8 cellular contexts compared by ENCODE assay signal in the genomic region with DNA sequence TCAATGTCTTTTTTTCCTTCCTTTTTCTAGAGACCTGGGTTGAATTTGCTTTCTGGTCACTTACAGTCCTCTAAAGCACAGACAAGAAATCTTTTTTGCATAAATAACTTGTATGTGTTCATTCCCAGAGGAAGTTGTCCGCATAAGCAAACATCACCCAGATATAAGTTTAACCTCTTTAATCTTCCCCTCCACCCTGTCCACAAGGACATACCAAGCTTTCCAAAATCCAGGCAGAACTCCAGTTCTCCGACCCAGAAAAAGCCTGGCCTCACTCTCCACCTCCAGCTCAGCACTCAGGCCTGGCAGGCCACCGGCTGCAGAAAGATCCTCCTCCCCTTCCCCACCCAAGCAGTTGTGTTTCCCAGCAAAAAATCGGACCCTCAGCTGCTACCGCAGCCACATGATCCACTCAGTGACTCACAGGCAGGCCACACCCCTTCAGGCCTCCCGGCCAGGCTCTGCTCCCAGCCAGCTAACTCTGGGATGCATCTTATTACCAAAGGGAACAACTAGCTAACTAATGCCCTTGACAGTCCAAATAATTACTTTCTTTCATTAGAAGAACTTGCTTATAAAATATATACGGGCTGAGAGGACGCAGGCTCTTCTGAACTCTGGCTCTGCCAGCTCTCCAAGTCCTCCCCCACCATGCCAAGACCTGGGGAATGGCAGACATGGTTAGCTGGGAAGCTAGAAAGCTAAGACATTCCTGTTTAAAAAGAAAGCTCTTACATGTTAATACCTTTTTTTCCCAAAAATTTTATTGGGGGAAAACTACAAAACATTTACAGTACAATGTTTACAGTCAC. TPM values are rescaled to one million over a fixed set of nuclear protein-coding genes. Genes with fewer than 3 reads are reported as not detected.
DNase-seq lines count a peak whose midpoint lies in the region; ATAC-seq and TF ChIP-seq lines count a peak whose summit lies in the region.

No MANE protein-coding gene starts in this region.

- POLR2A ChIA-PET in CD4-positive, alpha-beta memory T cell (lab: Charles Lee; ENCODE audit: partially characterized antibody), result interaction anchor here (0.7 to 46.5 kb wide), 13 partner anchors 1 to 1115 kb away, joined by 3 to 6960 read pairs (median 7); partner anchors contain the start of gene ZFP36L2
- POLR2A ChIA-PET in activated naive CD8-positive, alpha-beta T cell treated with anti-CD3 and anti-CD28 coated beads, Interleukin-2, amount 10 ng/mL, durations not matched to agents 7 days and 5 days (lab: Charles Lee), result interaction anchor here (0.9 to 17.2 kb wide), 8 partner anchors 6 to 88 kb away, joined by 4 to 1375 read pairs (median 60); partner anchors contain the start of gene ZFP36L2

- DNase-seq in CD4-positive, alpha-beta memory T cell, result peak; percentile 54 to 78 (median 63)
- DNase-seq in SHP77 treated with DMSO at 0.1 percent for 48 hours (lab: John Stamatoyannopoulos, UW), result peak; percentile 53
- DNase-seq in activated naive CD8-positive, alpha-beta T cell treated with anti-CD3 and anti-CD28 coated beads, Interleukin-2, amount 10 ng/mL, durations not matched to agents 7 days and 5 days, result peak; percentile 76
- DNase-seq in glomerular visceral epithelial cell (ENCODE audit: extremely low spot score), result peak; percentile 89
- DNase-seq in neuronal stem cell (ENCODE audit: low spot score), result peak; percentile 86
- peak; percentile 86 for DNase-seq in type B pancreatic cell (ENCODE audit: extremely low spot score, unreplicated experiment)

- peaks cover 47% of the 10 kb centered on the region for H3K4me1 ChIP-seq in CD4-positive, alpha-beta memory T cell (ENCODE audit: insufficient read depth, low read length)
- H3K4me1 ChIP-seq in HUES64 (ENCODE audit: insufficient read depth, low read length) (peaks cover 57% of the 10 kb centered on the region), neuronal stem cell (ENCODE audit: control insufficient read depth in 2 of 2, insufficient read depth in 1 of 2, low read depth in 1 of 2, low read length in 2 of 2) (peaks cover 33 to 49% of the 10 kb centered on the region in 2 donors)

- no peak overlapping the region for H3K4ac ChIP-seq in neuronal stem cell (ENCODE audit: low read length)

- H3K79me1 ChIP-seq in neuronal stem cell (ENCODE audit: low read depth, low read length), result peaks cover 16% of the 10 kb centered on the region

- no peak overlapping the region for H3K18ac ChIP-seq in neuronal stem cell (ENCODE audit: low read length)

- H3K9ac ChIP-seq in HUES64 (ENCODE audit: low read depth, low read length) (peak overlapping the region; percentile 99; the same call in 1 of the 2 replicates), neuronal stem cell (ENCODE audit: low read depth, low read length, poor library complexity) (no peak overlapping the region)

- H4K8ac ChIP-seq in neuronal stem cell (ENCODE audit: low read depth, low read length), result no peak overlapping the region

- peaks cover 45 to 54% of the 10 kb centered on the region in 2 donors for H3K36me3 Mint-ChIP-seq in CD4-positive, alpha-beta memory T cell
- peaks cover 47% of the 10 kb centered on the region for H3K36me3 Mint-ChIP-seq in activated naive CD8-positive, alpha-beta T cell treated with anti-CD3 and anti-CD28 coated beads, Interleukin-2, amount 10 ng/mL, durations not matched to agents 7 days and 5 days
- H3K36me3 Mint-ChIP-seq in type B pancreatic cell, result peaks cover 25% of the 10 kb centered on the region

- no peak overlapping the region for H2AFZ ChIP-seq in neuronal stem cell (ENCODE audit: low read length)

- H3K27me3 ChIP-seq in CD4-positive, alpha-beta memory T cell (ENCODE audit: insufficient read depth, low read length), result no peaks in the 10 kb centered on the region
- H3K27me3 ChIP-seq in HUES64 (ENCODE audit: insufficient read depth, low read length) (no peaks in the 10 kb centered on the region), neuronal stem cell (ENCODE audit: control insufficient read depth in 3 of 3, insufficient read depth in 3 of 3, low read depth in 1 of 3, low read length in 3 of 3) (peaks cover 0 to 2% (median 0%) of the 10 kb centered on the region in 3 experiments)

- H2BK12ac ChIP-seq in neuronal stem cell (ENCODE audit: low read length), result no peak overlapping the region

- peak overlapping the region; percentile 93 to 100 (median 98) for H3K27ac Mint-ChIP-seq in CD4-positive, alpha-beta memory T cell
- peak overlapping the region; percentile 99 for H3K27ac Mint-ChIP-seq in activated naive CD8-positive, alpha-beta T cell treated with anti-CD3 and anti-CD28 coated beads, Interleukin-2, amount 10 ng/mL, durations not matched to agents 7 days and 5 days
- H3K27ac Mint-ChIP-seq in type B pancreatic cell, result peak overlapping the region; percentile 96

- no peak overlapping the region for H3K14ac ChIP-seq in neuronal stem cell (ENCODE audit: low read length)

- H2AK5ac ChIP-seq in neuronal stem cell (ENCODE audit: low read depth, low read length), result no peak overlapping the region

- H3K27ac ChIP-seq in CD4-positive, alpha-beta memory T cell (ENCODE audit: low read depth, low read length), result peak overlapping the region; percentile 90
- H3K27ac ChIP-seq in HUES64 (ENCODE audit: low read depth, low read length), result peak overlapping the region; percentile 94
- peak overlapping the region; percentile 91 for H3K27ac ChIP-seq in neuronal stem cell (replicated peaks; ENCODE audit: low read length)

- no peak for ATAC-seq in activated naive CD8-positive, alpha-beta T cell treated with anti-CD3 and anti-CD28 coated beads, Interleukin-2, amount 10 ng/mL, durations not matched to agents 7 days and 5 days (ENCODE audit: low read depth)
- no peak for ATAC-seq in GM18858 (IDR thresholded peaks at IDR 0.05; ENCODE audit: unreplicated experiment)

- peaks cover 34% of the 10 kb centered on the region for H3K36me3 ChIP-seq in CD4-positive, alpha-beta memory T cell (ENCODE audit: insufficient read depth, low read length)
- H3K36me3 ChIP-seq in HUES64 (ENCODE audit: insufficient read depth, low read length) (peaks cover 30% of the 10 kb centered on the region), neuronal stem cell (replicated peaks in 1 of 2; ENCODE audit: control insufficient read depth in 2 of 2, insufficient read depth in 2 of 2, low read length in 2 of 2) (peaks cover 11 to 28% of the 10 kb centered on the region in 2 donors)

- H3K23ac ChIP-seq in neuronal stem cell (ENCODE audit: low read depth, low read length, poor library complexity), result no peak overlapping the region

- intact Hi-C loops in CD4-positive, alpha-beta memory T cell (cut with micrococcal nuclease), result no loop called here

- no peak for TF ChIP-seq CTCF in type B pancreatic cell (conservative IDR thresholded peaks at IDR 0.05)

- no peak overlapping the region for H2BK5ac ChIP-seq in neuronal stem cell (ENCODE audit: low read length)

- peaks cover 25 to 56% (median 38%) of the 10 kb centered on the region in 4 donors for H3K4me1 Mint-ChIP-seq in CD4-positive, alpha-beta memory T cell
- peaks cover 36% of the 10 kb centered on the region for H3K4me1 Mint-ChIP-seq in activated naive CD8-positive, alpha-beta T cell treated with anti-CD3 and anti-CD28 coated beads, Interleukin-2, amount 10 ng/mL, durations not matched to agents 7 days and 5 days
- H3K4me1 Mint-ChIP-seq in type B pancreatic cell (ENCODE audit: unreplicated experiment), result peaks cover 39% of the 10 kb centered on the region

- WGBS in HUES64, result 3% methylated on average over 7 of the region's 8 CpGs
- WGBS in neuronal stem cell (ENCODE audit: extremely low coverage in 2 of 2, insufficient read length in 2 of 2, insufficient replicate concordance in 1 of 2), 2 donors, result no CpG with 5 or more reads among the region's 8 CpGs

- no peak overlapping the region for H2BK120ac ChIP-seq in neuronal stem cell (ENCODE audit: low read depth, low read length)

- H2BK15ac ChIP-seq in neuronal stem cell (ENCODE audit: low read length), result no peak overlapping the region

- peak overlapping the region; percentile 84 to 92 for H3K4me3 ChIP-seq in CD4-positive, alpha-beta memory T cell (ENCODE audit: low read length in 2 of 2)
- H3K4me3 ChIP-seq in HUES64 (ENCODE audit: low read length) (peak overlapping the region; percentile 94), neuronal stem cell (ENCODE audit: low read length in 2 of 2) (peak overlapping the region in 1 of 2 donors; percentile 59)

- H3K9me3 Mint-ChIP-seq in CD4-positive, alpha-beta memory T cell, result peaks cover 0 to 42% (median 4%) of the 10 kb centered on the region in 8 donors
- no peaks in the 10 kb centered on the region for H3K9me3 Mint-ChIP-seq in activated naive CD8-positive, alpha-beta T cell treated with anti-CD3 and anti-CD28 coated beads, Interleukin-2, amount 10 ng/mL, durations not matched to agents 7 days and 5 days
- no peaks in the 10 kb centered on the region for H3K9me3 Mint-ChIP-seq in type B pancreatic cell

- H3K27me3 Mint-ChIP-seq in CD4-positive, alpha-beta memory T cell, result peaks cover 0 to 5% of the 10 kb centered on the region in 2 donors
- no peaks in the 10 kb centered on the region for H3K27me3 Mint-ChIP-seq in activated naive CD8-positive, alpha-beta T cell treated with anti-CD3 and anti-CD28 coated beads, Interleukin-2, amount 10 ng/mL, durations not matched to agents 7 days and 5 days
- peaks cover 7% of the 10 kb centered on the region for H3K27me3 Mint-ChIP-seq in type B pancreatic cell

- H3K4me3 Mint-ChIP-seq in CD4-positive, alpha-beta memory T cell, result peak overlapping the region; percentile 80 to 98 (median 96)
- H3K4me3 Mint-ChIP-seq in activated naive CD8-positive, alpha-beta T cell treated with anti-CD3 and anti-CD28 coated beads, Interleukin-2, amount 10 ng/mL, durations not matched to agents 7 days and 5 days, result peak overlapping the region; percentile 95
- peak overlapping the region; percentile 93 for H3K4me3 Mint-ChIP-seq in type B pancreatic cell

- no peak overlapping the region for H4K91ac ChIP-seq in neuronal stem cell (ENCODE audit: low read depth, low read length, poor library complexity)

- H3K9me3 ChIP-seq in CD4-positive, alpha-beta memory T cell (ENCODE audit: control insufficient read depth in 1 of 2, low read length in 2 of 2), result no peaks in the 10 kb centered on the region
- H3K9me3 ChIP-seq in HUES64 (ENCODE audit: insufficient read depth, low read depth, low read length) (no peaks in the 10 kb centered on the region), neuronal stem cell (replicated peaks in 1 of 2; ENCODE audit: control insufficient read depth in 2 of 2, insufficient read depth in 1 of 2, low read depth in 1 of 2, low read length in 2 of 2) (no peaks in the 10 kb centered on the region)

- CTCF ChIA-PET in CD4-positive, alpha-beta memory T cell (lab: Charles Lee; ENCODE audit: partially characterized antibody), result interaction anchor here (1.0 to 14.9 kb wide), 8 partner anchors 7 to 90 kb away, joined by 3 to 319 read pairs (median 16); no protein-coding TSS in a partner anchor

- peak overlapping the region; percentile 47 for H3K4me2 ChIP-seq in neuronal stem cell (ENCODE audit: insufficient read depth, low read length, poor library complexity, severe bottlenecking)

RNA-seq across cellular contexts. Expression of gene ZFP36L2, which starts 4.5 kb away (rescaled TPM):
- total RNA-seq in CD4-positive, alpha-beta memory T cell, result 100 to 1,000 TPM; 456 to 464 TPM
- polyA plus RNA-seq in CD4-positive, alpha-beta memory T cell, result 100 to 1,000 TPM; 271 to 523 TPM
- polyA plus RNA-seq in HUES64 (2013, experiment 1 of 2), result 62.2 TPM
- polyA plus RNA-seq in HUES64 (2013, experiment 2 of 2), result 60.5 TPM
- total RNA-seq in activated naive CD8-positive, alpha-beta T cell treated with anti-CD3 and anti-CD28 coated beads, Interleukin-2, amount 10 ng/mL, durations not matched to agents 7 days and 5 days, result 100 to 1,000 TPM; 207 to 218 TPM
- polyA plus RNA-seq in neuronal stem cell (2013, experiment 1 of 2), result 39.5 TPM
- 40.0 TPM for polyA plus RNA-seq in neuronal stem cell (2013, experiment 2 of 2)
- total RNA-seq in type B pancreatic cell (ENCODE audit: low replicate concordance), result 198 and 437 TPM in 2 replicates
